1 cellular context compared by ENCODE assay signal in genomic region chr6:89356644-89357043, GRCh38.
TF ChIP-seq lines count a peak whose summit lies in the region.

No MANE protein-coding gene starts in this region.

TF ChIP-seq in GM12878, 131 proteins besides CTCF, POLR2A, EP300 and RAD21:
- TF ChIP-seq ZNF384 (IDR thresholded peaks at IDR 0.05; ENCODE audit: borderline replicate concordance, low read depth, low read length) = 0 out of 2 replicates have a peak, but pooled peaks have one; percentile 4
- TF ChIP-seq SREBF2 (IDR thresholded peaks at IDR 0.05; ENCODE audit: low read length) = no peak
